16 cellular contexts compared by ENCODE assay signal in genomic region chr17:340074-340473, GRCh38. TPM values are rescaled to one million over a fixed set of nuclear protein-coding genes. Genes with fewer than 3 reads are reported as not detected.
A peak's percentile ranks its signal among the peaks of the same experiment; 100 is the strongest.
DNase-seq lines count a peak whose midpoint lies in the region; ATAC-seq and TF ChIP-seq lines count a peak whose summit lies in the region.
"Had no signal": no experiment of that assay in that cellular context is flagged by ENCODE, and none has a peak within 500 bp of the region (broad histone marks: within the 10 kb centered on the region; RNA-seq: fewer than 3 reads in every experiment).

No MANE protein-coding gene starts in this region.

- WGBS in body of pancreas, 2 donors = 41 to 53% methylated on average over 2 to 4 of the region's 4 CpGs
- 94% methylated on average over 4 of the region's 4 CpGs for WGBS in mesenchymal stem cell
- 91 to 92% (median 91%) methylated on average over 3 to 4 of the region's 4 CpGs for WGBS in stomach, 5 donors
- 85 to 100% methylated on average over 3 to 4 of the region's 4 CpGs for WGBS in testis, 2 donors

- no peak overlapping the region for H2AFZ ChIP-seq in mesenchymal stem cell (ENCODE audit: low read depth, low read length)

- TF ChIP-seq POLR2A in body of pancreas (IDR thresholded peaks at IDR 0.05) (no peak), stomach (IDR thresholded peaks at IDR 0.05) (no peak), testis (IDR thresholded peaks at IDR 0.05) (no peak)

- no peak overlapping the region for H3K4me2 ChIP-seq in mesenchymal stem cell (ENCODE audit: low read length, poor library complexity, severe bottlenecking)

- H3K9me3 ChIP-seq in body of pancreas = no peaks in the 10 kb centered on the region
- no peaks in the 10 kb centered on the region for H3K9me3 ChIP-seq in mesenchymal stem cell (ENCODE audit: control insufficient read depth, low read length)
- H3K9me3 ChIP-seq in stomach = no peaks in the 10 kb centered on the region
- no peaks in the 10 kb centered on the region for H3K9me3 ChIP-seq in testis
- H3K9me3 ChIP-seq: SJSA1 had no signal

- no peak for TF ChIP-seq CTCF in body of pancreas (IDR thresholded peaks at IDR 0.05)
- no peak for TF ChIP-seq CTCF in stomach (IDR thresholded peaks at IDR 0.05)
- TF ChIP-seq CTCF in testis (IDR thresholded peaks at IDR 0.05) = no peak

- no peak overlapping the region for H2BK5ac ChIP-seq in mesenchymal stem cell (ENCODE audit: low read depth, low read length, poor library complexity, severe bottlenecking)

- H2BK120ac ChIP-seq in mesenchymal stem cell (ENCODE audit: low read depth, low read length) = peak overlapping the region; percentile 24

- H2BK12ac ChIP-seq in mesenchymal stem cell (ENCODE audit: low read length in 2 of 2) = peak overlapping the region in 1 of 2 experiments; percentile 29

- intact Hi-C loops in body of pancreas (cut with DNase I) = no loop called here
- intact Hi-C loops in stomach (cut with DNase I; ENCODE audit: low total_unique reads) = no loop called here
- intact Hi-C loops in testis (cut with DNase I; ENCODE audit: low total_unique reads) = no loop called here

- H3K14ac ChIP-seq in mesenchymal stem cell (ENCODE audit: low read length in 2 of 2) = peak overlapping the region in 1 of 2 experiments; percentile 95

- H3K4me3 ChIP-seq in H7 (ENCODE audit: insufficient read depth, low read depth, low read length) (no peak overlapping the region), body of pancreas (no peak overlapping the region), mesenchymal stem cell (ENCODE audit: insufficient read depth in 1 of 2, low read depth in 1 of 2, low read length in 2 of 2) (no peak overlapping the region), stomach (no peak overlapping the region), testis (no peak overlapping the region)
- H3K4me3 ChIP-seq: SJSA1 had no signal

- peaks cover 40% of the 10 kb centered on the region for H3K79me1 ChIP-seq in mesenchymal stem cell (replicated peaks; ENCODE audit: low read length, poor library complexity, severe bottlenecking)

- no peak for ATAC-seq in body of pancreas
- ATAC-seq in HG03039 (IDR thresholded peaks at IDR 0.05; ENCODE audit: unreplicated experiment) = no peak

- H2BK15ac ChIP-seq in mesenchymal stem cell (ENCODE audit: low read depth, poor library complexity, severe bottlenecking) = no peak overlapping the region

- no peak overlapping the region for H4K91ac ChIP-seq in mesenchymal stem cell (ENCODE audit: low read length)

- H3K9ac ChIP-seq in mesenchymal stem cell (ENCODE audit: low read length) = no peak overlapping the region

- H3K27ac ChIP-seq in body of pancreas (peak overlapping the region; percentile 95 to 98 (median 97)), mesenchymal stem cell (ENCODE audit: low read length, poor library complexity, severe bottlenecking) (no peak overlapping the region), stomach (peak overlapping the region; percentile 30 to 66 (median 55)), testis (no peak overlapping the region)
- H3K27ac ChIP-seq: SJSA1 had no signal

- H3K18ac ChIP-seq in mesenchymal stem cell (ENCODE audit: low read depth in 1 of 2, low read length in 2 of 2) = peak overlapping the region in 1 of 2 experiments; percentile 6

- no peak for TF ChIP-seq EP300 in stomach (IDR thresholded peaks at IDR 0.05)

- DNase-seq in H7 (peak; percentile 50), body of pancreas (peak in 3 of 4 donors; percentile 52 to 56 (median 55)), mesenchymal stem cell (no peak), stomach (no peak), NCI-H510A (lab: John Stamatoyannopoulos, UW) (no peak), testis (no peak)
- DNase-seq: ACHN, COR-L47, GDM1, MM.1S, NCI-H1092, NCI-H226, NCI-H524 treated with DMSO at 0.1 percent for 48 hours, SW 1271 had no signal

- no peak overlapping the region for H3K23ac ChIP-seq in mesenchymal stem cell (ENCODE audit: low read length in 2 of 2)

- H3K4ac ChIP-seq in mesenchymal stem cell (ENCODE audit: low read depth in 1 of 2, low read length in 2 of 2) = no peak overlapping the region

- no peak overlapping the region for H2AK5ac ChIP-seq in mesenchymal stem cell (ENCODE audit: low read length, severe bottlenecking)

- peaks cover 4% of the 10 kb centered on the region; the same call in 1 of the 2 replicates for H3K27me3 ChIP-seq in H7 (ENCODE audit: control insufficient read depth, insufficient read depth, low read length)
- H3K27me3 ChIP-seq in body of pancreas = no peaks in the 10 kb centered on the region
- peaks cover 0 to 29% of the 10 kb centered on the region in 2 experiments for H3K27me3 ChIP-seq in mesenchymal stem cell (ENCODE audit: control insufficient read depth in 1 of 2, insufficient read depth in 1 of 2, low read length in 2 of 2)
- peaks cover 0 to 18% (median 0%) of the 10 kb centered on the region in 3 donors for H3K27me3 ChIP-seq in stomach
- no peaks in the 10 kb centered on the region for H3K27me3 ChIP-seq in testis
- H3K27me3 ChIP-seq: SJSA1 had no signal

- H3K36me3 ChIP-seq in H7 (replicated peaks; ENCODE audit: control insufficient read depth, insufficient read depth, low read length) (no peaks in the 10 kb centered on the region), body of pancreas (replicated peaks in 1 of 2; ENCODE audit: insufficient read depth in 1 of 2, low read depth in 2 of 2) (no peaks in the 10 kb centered on the region), mesenchymal stem cell (ENCODE audit: control insufficient read depth in 1 of 2, insufficient read depth in 2 of 2, low read depth in 1 of 2, low read length in 2 of 2) (peaks cover 0 to 6% of the 10 kb centered on the region in 2 experiments), stomach (no peaks in the 10 kb centered on the region), testis (ENCODE audit: low read depth, missing control alignments) (no peaks in the 10 kb centered on the region)
- H3K36me3 ChIP-seq: SJSA1 had no signal

- peaks cover 59% of the 10 kb centered on the region for H3K4me1 ChIP-seq in body of pancreas
- peaks cover 22% of the 10 kb centered on the region for H3K4me1 ChIP-seq in mesenchymal stem cell (ENCODE audit: control insufficient read depth, insufficient read depth, low read depth, low read length)
- H3K4me1 ChIP-seq in stomach = peaks cover 19 to 35% (median 27%) of the 10 kb centered on the region in 4 donors
- peaks cover 17% of the 10 kb centered on the region for H3K4me1 ChIP-seq in testis
- H3K4me1 ChIP-seq: SJSA1 had no signal

- no peak overlapping the region for H4K8ac ChIP-seq in mesenchymal stem cell (ENCODE audit: low read length)

RNA-seq across cellular contexts. Expression of gene RPH3AL, which starts 12.5 kb away (rescaled TPM):
- total RNA-seq in H7 (2014; rRNA removed; shearing (Covaris generic)) = 1.3 and 2.8 TPM in 2 replicates
- total RNA-seq in body of pancreas (10 to 100 TPM; 77.1 to 89.5 TPM), stomach (10 to 100 TPM in 3 of 5 donors, 1 to 10 TPM in 2; 4.9 to 38.5 (median 16.0) TPM), testis (10 to 100 TPM in 1 of 2 donors, 1 to 10 TPM in 1; 6.5 to 13.5 TPM)
- 4.0 TPM for polyA plus RNA-seq in mesenchymal stem cell (2013, experiment 1 of 2)
- 3.6 TPM for polyA plus RNA-seq in mesenchymal stem cell (2013, experiment 2 of 2)
- polyA plus RNA-seq in stomach (10 to 100 TPM in 2 of 3 donors, 1 to 10 TPM in 1; 5.1 to 20.0 (median 18.9) TPM), testis (ENCODE audit: insufficient read depth, low read depth, low replicate concordance) (4.4 TPM)

Comparison
In these comparisons a context has a peak if more than half of its experiments do, and no peak if none do; other contexts are left out.
1. DNase-seq: peak in H7 (single experiment) and body of pancreas (3 of 4); none in mesenchymal stem cell (single experiment), stomach (single experiment), NCI-H510A (single experiment) and testis (single experiment).
2. H3K27ac ChIP-seq: peak in body of pancreas (4 of 4) and stomach (5 of 5); none in mesenchymal stem cell (single experiment) and testis (0 of 2).